12 cellular contexts compared by ENCODE assay signal in genomic region chr2:6914829-6915228, GRCh38. TPM values are rescaled to one million over a fixed set of nuclear protein-coding genes. Genes with fewer than 3 reads are reported as not detected.
DNase-seq lines count a peak whose midpoint lies in the region; ATAC-seq, FAIRE-seq and TF ChIP-seq lines count a peak whose summit lies in the region.
"Had no signal": no experiment of that assay in that cellular context is flagged by ENCODE, and none has a peak within 500 bp of the region (broad histone marks: within the 10 kb centered on the region; RNA-seq: fewer than 3 reads in every experiment).

No MANE protein-coding gene starts in this region.

- TF ChIP-seq CTCF in HCT116 (IDR thresholded peaks at IDR 0.05 in 2 of 3, conservative IDR thresholded peaks at IDR 0.05 in 1 of 3; ENCODE audit: borderline replicate concordance in 1 of 3, insufficient read depth in 1 of 3, low read depth in 2 of 3, low read length in 2 of 3) (no peak), RWPE1 (conservative IDR thresholded peaks at IDR 0.05; ENCODE audit: low read depth) (no peak), bronchial epithelial cell (IDR thresholded peaks at IDR 0.05; ENCODE audit: insufficient read depth, low read length, severe bottlenecking) (no peak), transverse colon (IDR thresholded peaks at IDR 0.05) (no peak)

- peaks cover 3% of the 10 kb centered on the region; the same call in 1 of the 2 replicates for H3K79me2 ChIP-seq in HCT116 (ENCODE audit: insufficient read depth, low read length)

- peaks cover 7% of the 10 kb centered on the region for H3K36me3 Mint-ChIP-seq in natural killer cell treated with Interleukin-12 subunit alpha and Interleukin-12 subunit beta and Interleukin-15 and Interleukin-18, amount 100 ng/mL, for 72 hours

- DNase-seq in HCT116 (ENCODE audit: low read depth, low spot score) (peak; percentile 71), RWPE1 (ENCODE audit: low spot score) (peak; percentile 45), bronchial epithelial cell (ENCODE audit: low read depth) (peak; percentile 64), transverse colon (no peak), GM03348 (ENCODE audit: low spot score) (no peak), NCI-H1105 (lab: John Stamatoyannopoulos, UW) (no peak)
- DNase-seq in natural killer cell treated with Interleukin-12 subunit alpha and Interleukin-12 subunit beta and Interleukin-15 and Interleukin-18, amount 100 ng/mL, for 72 hours (ENCODE audit: low spot score) = no peak
- DNase-seq: NCI-H82 had no signal

- H3K4me3 Mint-ChIP-seq in natural killer cell treated with Interleukin-12 subunit alpha and Interleukin-12 subunit beta and Interleukin-15 and Interleukin-18, amount 100 ng/mL, for 72 hours = peak overlapping the region; percentile 50

- ATAC-seq in HCT116 (no peak), GM18909 (IDR thresholded peaks at IDR 0.05; ENCODE audit: poor library complexity, unreplicated experiment) (no peak)
- ATAC-seq in natural killer cell treated with Interleukin-12 subunit alpha and Interleukin-12 subunit beta and Interleukin-15 and Interleukin-18, amount 100 ng/mL, for 72 hours = no peak

- H3K27ac ChIP-seq in HCT116 (ENCODE audit: low read depth, low read length) (no peak overlapping the region), RWPE1 (no peak overlapping the region), transverse colon (no peak overlapping the region)
- H3K27ac ChIP-seq: cardiac muscle cell, VCaP had no signal

- H3K4me3 ChIP-seq in HCT116 (replicated peaks in 1 of 2; ENCODE audit: low read depth in 1 of 2, low read length in 2 of 2) (no peak overlapping the region), bronchial epithelial cell (ENCODE audit: low read depth, low read length) (no peak overlapping the region), transverse colon (no peak overlapping the region)
- H3K4me3 ChIP-seq: cardiac muscle cell had no signal

- TF ChIP-seq POLR2A in HCT116 (IDR thresholded peaks at IDR 0.05; ENCODE audit: borderline replicate concordance, extremely low read depth, insufficient read depth, insufficient read length) (no peak), transverse colon (IDR thresholded peaks at IDR 0.05) (no peak)

- TF ChIP-seq EP300 in transverse colon (IDR thresholded peaks at IDR 0.05; ENCODE audit: low read depth) = no peak

- 82% methylated on average over 3 of the region's 3 CpGs; no CpG with 5 or more reads in 1 of the 2 donors for WGBS in transverse colon (ENCODE audit: low coverage in 1 of 2), 2 donors

- RAD21 ChIA-PET in HCT116 (lab: Charles Lee; ENCODE audit: low non-redundant PET in 1 of 2, low total read pairs in 2 of 2, uncharacterized antibody in 2 of 2, unreplicated experiment in 2 of 2) = no interaction called here

- no peak for TF ChIP-seq RAD21 in HCT116 (IDR thresholded peaks at IDR 0.05; ENCODE audit: low read depth)

- no peaks in the 10 kb centered on the region for H3K27me3 Mint-ChIP-seq in natural killer cell treated with Interleukin-12 subunit alpha and Interleukin-12 subunit beta and Interleukin-15 and Interleukin-18, amount 100 ng/mL, for 72 hours

- H3K4me1 Mint-ChIP-seq in natural killer cell treated with Interleukin-12 subunit alpha and Interleukin-12 subunit beta and Interleukin-15 and Interleukin-18, amount 100 ng/mL, for 72 hours (ENCODE audit: low read depth in 2 of 2) = peaks cover 60 to 69% of the 10 kb centered on the region in 2 donors

- H3K4me1 ChIP-seq in HCT116 (ENCODE audit: control insufficient read depth in 1 of 2, insufficient read depth in 2 of 2, low read length in 2 of 2) = peaks cover 9 to 30% of the 10 kb centered on the region in 2 experiments; a peak in 3 of 4 replicates
- H3K4me1 ChIP-seq in transverse colon = peaks cover 3 to 14% (median 12%) of the 10 kb centered on the region in 4 donors

- H3K36me3 ChIP-seq in HCT116 (ENCODE audit: control insufficient read depth in 1 of 2, insufficient read depth in 2 of 2, low read length in 2 of 2) (no peaks in the 10 kb centered on the region), bronchial epithelial cell (ENCODE audit: control insufficient read depth, insufficient read depth, low read length) (no peaks in the 10 kb centered on the region), transverse colon (no peaks in the 10 kb centered on the region)
- H3K36me3 ChIP-seq: cardiac muscle cell had no signal

- 0 out of 2 replicates have a peak overlapping the region, but pooled peaks have one; percentile 22 for H3K4me2 ChIP-seq in HCT116 (ENCODE audit: low read length)

- peak overlapping the region; percentile 44 to 65 for H3K27ac Mint-ChIP-seq in natural killer cell treated with Interleukin-12 subunit alpha and Interleukin-12 subunit beta and Interleukin-15 and Interleukin-18, amount 100 ng/mL, for 72 hours

- H3K9ac ChIP-seq in HCT116 (ENCODE audit: low read length) = no peak overlapping the region

- CTCF ChIA-PET in HCT116 (lab: Charles Lee) = interaction anchor here (0.7 to 1.8 kb wide), 2 partner anchors 9 to 129 kb away, joined by 3 to 7 read pairs; no protein-coding TSS in a partner anchor
- CTCF ChIA-PET in RWPE1 (lab: Yijun Ruan, JAX) = interaction anchor here (0.6 kb wide), 1 partner anchor 155 kb away, joined by 3 read pairs; no protein-coding TSS in a partner anchor

- intact Hi-C loops in HCT116 (cut with micrococcal nuclease) (loop anchor here (5.0 kb wide), 1 partner anchor 127 kb away; no protein-coding TSS in a partner anchor), transverse colon (cut with DNase I; ENCODE audit: low total_unique reads) (loop anchor here (10.0 kb wide), 1 partner anchor 100 kb away; no protein-coding TSS in a partner anchor)

- no peaks in the 10 kb centered on the region for H3K9me3 ChIP-seq in HCT116 (ENCODE audit: control insufficient read depth in 1 of 2, insufficient read depth in 1 of 2, low read depth in 1 of 2, low read length in 2 of 2)
- H3K9me3 ChIP-seq in transverse colon = no peaks in the 10 kb centered on the region

- H3K9me2 ChIP-seq in HCT116 (ENCODE audit: insufficient read depth) = no peaks in the 10 kb centered on the region

- no peaks in the 10 kb centered on the region for H4K20me1 ChIP-seq in HCT116 (ENCODE audit: insufficient read depth)

- H3K9me3 Mint-ChIP-seq in natural killer cell treated with Interleukin-12 subunit alpha and Interleukin-12 subunit beta and Interleukin-15 and Interleukin-18, amount 100 ng/mL, for 72 hours = peaks cover 3% of the 10 kb centered on the region

- in situ Hi-C loops in transverse colon (cut with MboI; ENCODE audit: low pct_ligation_motif_present in 1 of 4, low pct_unique_long_range_greater_than_20kb in 1 of 4, low sequenced_read_pairs in 3 of 4) = loop anchor here in 1 of 4 donors (25.0 kb wide), 1 partner anchor 97 kb away; no protein-coding TSS in a partner anchor

- POLR2A ChIA-PET in HCT116 (lab: Charles Lee) (no interaction called here), RWPE1 (lab: Yijun Ruan, JAX; ENCODE audit: low non-redundant PET) (no interaction called here)

- FAIRE-seq in bronchial epithelial cell (lab: Jason Lieb, UNC) = no peak

- H2AFZ ChIP-seq in HCT116 (ENCODE audit: low read depth, low read length, poor library complexity, severe bottlenecking) = no peak overlapping the region

- no peaks in the 10 kb centered on the region for H3K27me3 ChIP-seq in HCT116 (ENCODE audit: insufficient read depth, low read length)
- peaks cover 1% of the 10 kb centered on the region for H3K27me3 ChIP-seq in bronchial epithelial cell (ENCODE audit: control insufficient read depth, insufficient read depth, low read length)
- H3K27me3 ChIP-seq in transverse colon = no peaks in the 10 kb centered on the region

- no TSS peak for BruUV-seq in HCT116 (replicated peaks; lab: Mats Ljungman, UMichigan)

TF ChIP-seq in HCT116, 20 proteins besides CTCF, POLR2A, EP300 and RAD21 (continues in another document):
- no peak for TF ChIP-seq TCF7L2 (IDR thresholded peaks at IDR 0.05; ENCODE audit: borderline replicate concordance, extremely low read depth, insufficient read depth, insufficient read length)
- no peak for TF ChIP-seq EZH2 (IDR thresholded peaks at IDR 0.05)
- no peak for TF ChIP-seq EZH2phosphoT487 (IDR thresholded peaks at IDR 0.05; ENCODE audit: borderline replicate concordance)

RNA-seq across cellular contexts. Expression of gene RNF144A, which starts 2.4 kb away (rescaled TPM):
- 13.0 TPM for total RNA-seq in HCT116 (2021; ENCODE audit: unreplicated experiment)
- polyA plus RNA-seq in HCT116 (2012) = 6.2 and 8.7 TPM in 2 replicates
- total RNA-seq in bronchial epithelial cell = 0.13 and 0.26 TPM in 2 replicates
- 10 to 100 TPM; 17.2 to 66.1 TPM for total RNA-seq in natural killer cell treated with Interleukin-12 subunit alpha and Interleukin-12 subunit beta and Interleukin-15 and Interleukin-18, amount 100 ng/mL, for 72 hours
- total RNA-seq in transverse colon = 100 to 1,000 TPM in 2 of 4 donors, 10 to 100 TPM in 2; 24.0 to 145 (median 83.0) TPM

RNA-seq across cellular contexts. Expression of gene RSAD2, which starts 37.3 kb away (rescaled TPM):
- not detected for total RNA-seq in HCT116 (2021; ENCODE audit: unreplicated experiment)
- 0.09 TPM in 2 replicates for polyA plus RNA-seq in HCT116 (2012)
- 0.51 and 0.53 TPM in 2 replicates for total RNA-seq in bronchial epithelial cell
- total RNA-seq in natural killer cell treated with Interleukin-12 subunit alpha and Interleukin-12 subunit beta and Interleukin-15 and Interleukin-18, amount 100 ng/mL, for 72 hours = 1 to 10 TPM; 2.2 to 6.8 TPM
- 1 to 10 TPM in 3 of 4 donors, not detected in 1; 4.2 to 7.1 (median 5.4) TPM for total RNA-seq in transverse colon

RNA-seq across cellular contexts. Expression of gene CMPK2, which starts 49.1 kb away (rescaled TPM):
- total RNA-seq in HCT116 (2021; ENCODE audit: unreplicated experiment) = 1.5 TPM
- 0.65 and 0.99 TPM in 2 replicates for polyA plus RNA-seq in HCT116 (2012)
- under 0.01 and 0.26 TPM in 2 replicates for total RNA-seq in bronchial epithelial cell
- 1 to 10 TPM; 5.7 to 6.4 TPM for total RNA-seq in natural killer cell treated with Interleukin-12 subunit alpha and Interleukin-12 subunit beta and Interleukin-15 and Interleukin-18, amount 100 ng/mL, for 72 hours
- total RNA-seq in transverse colon = 10 to 100 TPM in 2 of 4 donors, 1 to 10 TPM in 2; 4.9 to 22.9 (median 11.8) TPM
- total RNA-seq: LHCN-M2 had no signal

Comparison
In these comparisons a context has a peak if more than half of its experiments do, and no peak if none do; other contexts are left out.
1. DNase-seq: peak in HCT116 (single experiment), RWPE1 (single experiment) and bronchial epithelial cell (single experiment); none in natural killer cell treated with Interleukin-12 subunit alpha and Interleukin-12 subunit beta and Interleukin-15 and Interleukin-18, amount 100 ng/mL, for 72 hours (single experiment), transverse colon (single experiment), GM03348 (single experiment) and NCI-H1105 (single experiment).
2. RNA of gene RNF144A, which starts 2.4 kb away (total RNA-seq): 24.0 to 145 TPM in transverse colon, 17.2 to 66.1 TPM in natural killer cell treated with Interleukin-12 subunit alpha and Interleukin-12 subunit beta and Interleukin-15 and Interleukin-18, amount 100 ng/mL, for 72 hours and 13.0 TPM in HCT116 (single experiment); 0.13 to 0.26 TPM in bronchial epithelial cell; every median in the first group is over 10 times any median in the second.